ENCODE assay signal across 8 cellular contexts in the genomic region with DNA sequence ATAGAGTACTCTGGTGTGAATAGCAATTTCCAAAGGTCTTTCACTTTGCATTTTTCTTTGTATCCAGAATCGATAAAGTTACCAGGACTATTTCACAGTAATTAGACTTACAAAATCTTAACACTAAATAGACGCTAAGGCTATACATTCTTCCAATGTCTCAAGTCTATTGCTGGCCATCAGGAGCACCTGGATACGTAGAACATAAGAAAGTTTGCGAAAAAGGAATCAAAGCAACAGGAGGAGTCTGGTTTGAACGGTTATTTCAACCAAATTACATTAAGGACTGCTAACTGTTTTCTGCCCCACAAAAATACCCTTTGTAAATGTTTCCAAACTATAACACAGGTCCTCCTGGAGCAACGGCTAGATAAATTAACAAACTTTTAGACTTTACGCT. TPM values are rescaled to one million over a fixed set of nuclear protein-coding genes. Genes with fewer than 3 reads are reported as not detected.
DNase-seq lines count a peak whose midpoint lies in the region; ATAC-seq, FAIRE-seq and TF ChIP-seq lines count a peak whose summit lies in the region.

No MANE protein-coding gene starts in this region.

- peaks cover 38% of the 10 kb centered on the region for H3K4me1 Mint-ChIP-seq in activated CD8-positive, alpha-beta memory T cell treated with anti-CD3 and anti-CD28 coated beads, Interleukin-2, amount 10 ng/mL, durations not matched to agents 7 days and 5 days
- peaks cover 32% of the 10 kb centered on the region for H3K4me1 Mint-ChIP-seq in activated T-helper 2 cell treated with anti-CD3 and anti-CD28 coated beads, Interferon-gamma antibody, Interleukin-2, Interleukin-4, amounts not matched to agents 10 μg/mL and 5 μg/mL and 100 μg/mL, durations not matched to agents 14 hours and 24 hours and 36 hours (ENCODE audit: low read depth)

- intact Hi-C loops in activated T-helper 2 cell treated with anti-CD3 and anti-CD28 coated beads, Interferon-gamma antibody, Interleukin-2, Interleukin-4, amounts not matched to agents 10 μg/mL and 5 μg/mL and 100 μg/mL, durations not matched to agents 14 hours and 24 hours and 36 hours (cut with micrococcal nuclease) = loop anchor here (10.0 kb wide), 1 partner anchor 184 kb away; a partner anchor contains a TSS
- intact Hi-C loops in kidney (cut with DNase I) = no loop called here

- no peak for DNase-seq in activated CD8-positive, alpha-beta memory T cell treated with anti-CD3 and anti-CD28 coated beads, Interleukin-2, amount 10 ng/mL, durations not matched to agents 7 days and 5 days
- no peak for DNase-seq in activated CD8-positive, alpha-beta memory T cell treated with anti-CD3 and anti-CD28 coated beads for 24 hours
- no peak for DNase-seq in activated T-helper 2 cell treated with anti-CD3 and anti-CD28 coated beads, Interferon-gamma antibody, Interleukin-2, Interleukin-4, amounts not matched to agents 10 μg/mL and 5 μg/mL and 100 μg/mL, durations not matched to agents 14 hours and 24 hours and 36 hours (ENCODE audit: low spot score)
- DNase-seq in kidney = no peak
- no peak for DNase-seq in thoracic aorta (ENCODE audit: low spot score)
- no peak for DNase-seq in UCSD-AML1 (lab: John Stamatoyannopoulos, UW; ENCODE audit: unreplicated experiment)
- DNase-seq in NOMO-1 treated with dmso at 0.1 percent for 144 hours (lab: John Stamatoyannopoulos, UW; ENCODE audit: unreplicated experiment) = no peak
- no peak for DNase-seq in NCI-H2227 (lab: John Stamatoyannopoulos, UW; ENCODE audit: unreplicated experiment)

- peaks cover 34% of the 10 kb centered on the region for H3K36me3 Mint-ChIP-seq in activated CD8-positive, alpha-beta memory T cell treated with anti-CD3 and anti-CD28 coated beads, Interleukin-2, amount 10 ng/mL, durations not matched to agents 7 days and 5 days
- H3K36me3 Mint-ChIP-seq in activated T-helper 2 cell treated with anti-CD3 and anti-CD28 coated beads, Interferon-gamma antibody, Interleukin-2, Interleukin-4, amounts not matched to agents 10 μg/mL and 5 μg/mL and 100 μg/mL, durations not matched to agents 14 hours and 24 hours and 36 hours (ENCODE audit: low read depth) = peaks cover 41% of the 10 kb centered on the region

- peaks cover 4 to 8% of the 10 kb centered on the region in 2 donors for H3K4me1 ChIP-seq in kidney (ENCODE audit: control insufficient read depth in 1 of 2, insufficient read depth in 1 of 2, low read depth in 1 of 2, low read length in 2 of 2)
- peaks cover 20 to 38% of the 10 kb centered on the region in 2 donors for H3K4me1 ChIP-seq in thoracic aorta (ENCODE audit: control insufficient read depth in 1 of 2, low read depth in 2 of 2)

- ATAC-seq in activated CD8-positive, alpha-beta memory T cell treated with anti-CD3 and anti-CD28 coated beads, Interleukin-2, amount 10 ng/mL, durations not matched to agents 7 days and 5 days = no peak
- no peak for ATAC-seq in thoracic aorta (ENCODE audit: insufficient number of reproducible peaks, low FRiP score, low read depth)

- peak overlapping the region; percentile 93 for H3K4me3 Mint-ChIP-seq in activated CD8-positive, alpha-beta memory T cell treated with anti-CD3 and anti-CD28 coated beads, Interleukin-2, amount 10 ng/mL, durations not matched to agents 7 days and 5 days
- peak overlapping the region; percentile 96 for H3K4me3 Mint-ChIP-seq in activated T-helper 2 cell treated with anti-CD3 and anti-CD28 coated beads, Interferon-gamma antibody, Interleukin-2, Interleukin-4, amounts not matched to agents 10 μg/mL and 5 μg/mL and 100 μg/mL, durations not matched to agents 14 hours and 24 hours and 36 hours (ENCODE audit: low read depth)

- no peaks in the 10 kb centered on the region for H3K9me3 Mint-ChIP-seq in activated CD8-positive, alpha-beta memory T cell treated with anti-CD3 and anti-CD28 coated beads, Interleukin-2, amount 10 ng/mL, durations not matched to agents 7 days and 5 days (ENCODE audit: low read depth)
- no peaks in the 10 kb centered on the region for H3K9me3 Mint-ChIP-seq in activated T-helper 2 cell treated with anti-CD3 and anti-CD28 coated beads, Interferon-gamma antibody, Interleukin-2, Interleukin-4, amounts not matched to agents 10 μg/mL and 5 μg/mL and 100 μg/mL, durations not matched to agents 14 hours and 24 hours and 36 hours

- H3K4me3 ChIP-seq in kidney (ENCODE audit: low read length in 2 of 2) (peak overlapping the region; percentile 76 to 86), thoracic aorta (peak overlapping the region; percentile 97)

- TF ChIP-seq CTCF in kidney (IDR thresholded peaks at IDR 0.05; ENCODE audit: borderline replicate concordance, extremely low read depth, insufficient read depth) (no peak), thoracic aorta (IDR thresholded peaks at IDR 0.05) (no peak)

- H3K27ac Mint-ChIP-seq in activated CD8-positive, alpha-beta memory T cell treated with anti-CD3 and anti-CD28 coated beads, Interleukin-2, amount 10 ng/mL, durations not matched to agents 7 days and 5 days = peak overlapping the region; percentile 99
- H3K27ac Mint-ChIP-seq in activated T-helper 2 cell treated with anti-CD3 and anti-CD28 coated beads, Interferon-gamma antibody, Interleukin-2, Interleukin-4, amounts not matched to agents 10 μg/mL and 5 μg/mL and 100 μg/mL, durations not matched to agents 14 hours and 24 hours and 36 hours = peak overlapping the region; percentile 100

- CTCF ChIA-PET in activated CD8-positive, alpha-beta memory T cell treated with anti-CD3 and anti-CD28 coated beads, Interleukin-2, amount 10 ng/mL, durations not matched to agents 7 days and 5 days (lab: Charles Lee) = interaction anchor here (0.9 to 1.6 kb wide), 7 partner anchors 9 to 53 kb away, joined by 3 to 9 read pairs (median 5); a partner anchor contains a TSS

- H3K27ac ChIP-seq in kidney (ENCODE audit: low read depth in 2 of 2, low read length in 2 of 2) (peak overlapping the region; percentile 99 to 100), thoracic aorta (peak overlapping the region; percentile 100)

- H3K27me3 ChIP-seq in thoracic aorta (replicated peaks; ENCODE audit: insufficient read depth) = no peaks in the 10 kb centered on the region

- H3K9me3 ChIP-seq in kidney (ENCODE audit: control insufficient read depth in 1 of 2, low read length in 2 of 2) (no peaks in the 10 kb centered on the region), thoracic aorta (no peaks in the 10 kb centered on the region)

- H3K27me3 Mint-ChIP-seq in activated CD8-positive, alpha-beta memory T cell treated with anti-CD3 and anti-CD28 coated beads, Interleukin-2, amount 10 ng/mL, durations not matched to agents 7 days and 5 days = no peaks in the 10 kb centered on the region
- H3K27me3 Mint-ChIP-seq in activated T-helper 2 cell treated with anti-CD3 and anti-CD28 coated beads, Interferon-gamma antibody, Interleukin-2, Interleukin-4, amounts not matched to agents 10 μg/mL and 5 μg/mL and 100 μg/mL, durations not matched to agents 14 hours and 24 hours and 36 hours (ENCODE audit: low read depth) = no peaks in the 10 kb centered on the region

- peak overlapping the region; percentile 98 to 99 for H3K9ac ChIP-seq in kidney (ENCODE audit: low read length in 2 of 2)

- H3K36me3 ChIP-seq in kidney (ENCODE audit: control insufficient read depth in 1 of 2, insufficient read depth in 2 of 2, low read length in 2 of 2) = peaks cover 1 to 9% of the 10 kb centered on the region in 2 donors
- H3K36me3 ChIP-seq in thoracic aorta = peaks cover under 1% of the 10 kb centered on the region

- FAIRE-seq in kidney (lab: Jason Lieb, UNC) = no peak

RNA-seq across cellular contexts. Expression of a gene that starts 1.4 kb away (rescaled TPM):
- total RNA-seq in activated CD8-positive, alpha-beta memory T cell treated with anti-CD3 and anti-CD28 coated beads, Interleukin-2, amount 10 ng/mL, durations not matched to agents 7 days and 5 days = 100 to 1,000 TPM; 298 to 320 TPM
- total RNA-seq in activated T-helper 2 cell treated with anti-CD3 and anti-CD28 coated beads, Interferon-gamma antibody, Interleukin-2, Interleukin-4, amounts not matched to agents 10 μg/mL and 5 μg/mL and 100 μg/mL, durations not matched to agents 14 hours and 24 hours and 36 hours = 322 and 323 TPM in 2 replicates
- total RNA-seq in kidney (173 TPM), thoracic aorta (10 to 100 TPM; 60.1 to 98.4 TPM)
- 156 TPM for polyA plus RNA-seq in kidney (ENCODE audit: insufficient read depth, low read depth, low replicate concordance)

RNA-seq across cellular contexts. Expression of a gene that starts 53.4 kb away (rescaled TPM):
- total RNA-seq in activated CD8-positive, alpha-beta memory T cell treated with anti-CD3 and anti-CD28 coated beads, Interleukin-2, amount 10 ng/mL, durations not matched to agents 7 days and 5 days = 10 to 100 TPM; 56.5 to 58.9 TPM
- 55.8 and 56.2 TPM in 2 replicates for total RNA-seq in activated T-helper 2 cell treated with anti-CD3 and anti-CD28 coated beads, Interferon-gamma antibody, Interleukin-2, Interleukin-4, amounts not matched to agents 10 μg/mL and 5 μg/mL and 100 μg/mL, durations not matched to agents 14 hours and 24 hours and 36 hours
- 149 TPM for total RNA-seq in kidney
- 105 TPM for polyA plus RNA-seq in kidney (ENCODE audit: insufficient read depth, low read depth, low replicate concordance)
- total RNA-seq in thoracic aorta = 100 to 1,000 TPM in 1 of 2 donors, 10 to 100 TPM in 1; 64.3 to 155 TPM
